8 cellular contexts compared by ENCODE assay signal in genomic region chr10:129888784-129889616, GRCh38.
DNase-seq lines count a peak whose midpoint lies in the region; ATAC-seq and TF ChIP-seq lines count a peak whose summit lies in the region.

No MANE protein-coding gene starts in this region.

- peak; percentile 64 for TF ChIP-seq CTCF in fibroblast of pulmonary artery (IDR thresholded peaks at IDR 0.05; ENCODE audit: low read length, missing control alignments)

- DNase-seq in DMS53 (lab: John Stamatoyannopoulos, UW) (peak; percentile 15), DMS53 treated with DMSO at 0.1 percent for 48 hours (lab: John Stamatoyannopoulos, UW; ENCODE audit: unreplicated experiment) (no peak), fibroblast of pulmonary artery (ENCODE audit: low read depth) (peak; percentile 51), retina (peak; percentile 84)
- DNase-seq in activated CD4-positive, alpha-beta T cell treated with anti-CD3 and anti-CD28 coated beads, Interleukin-2, amount 50 U/mL, for 1 hour = peak; percentile 30

- H3K4me3 ChIP-seq in fibroblast of pulmonary artery (replicated peaks; ENCODE audit: low read depth, low read length) = no peak overlapping the region

- ATAC-seq in HG03521 (IDR thresholded peaks at IDR 0.05; ENCODE audit: unreplicated experiment) (peak; percentile 90), GM18873 (IDR thresholded peaks at IDR 0.05; ENCODE audit: low FRiP score, unreplicated experiment) (no peak), HG03108 (IDR thresholded peaks at IDR 0.05; ENCODE audit: unreplicated experiment) (no peak)
